ENCODE assay signal across 9 cellular contexts in genomic region chr12:127485528-127485927, GRCh38.
A peak's percentile ranks its signal among the peaks of the same experiment; 100 is the strongest.
DNase-seq lines count a peak whose midpoint lies in the region; ATAC-seq lines count a peak whose summit lies in the region.
"Had no signal": no experiment of that assay in that cellular context is flagged by ENCODE, and none has a peak within 500 bp of the region (broad histone marks: within the 10 kb centered on the region; RNA-seq: fewer than 3 reads in every experiment).

No MANE protein-coding gene starts in this region.

- no peak overlapping the region for H3K56ac ChIP-seq in mesendoderm (ENCODE audit: low read length)

- no peak overlapping the region for H3K27ac ChIP-seq in mesendoderm (ENCODE audit: low read depth, low read length)

- no peak overlapping the region for H2BK15ac ChIP-seq in mesendoderm (replicated peaks; ENCODE audit: low read depth)

- H3K9me3 Mint-ChIP-seq in activated T-helper 2 cell treated with anti-CD3 and anti-CD28 coated beads, Interferon-gamma antibody, Interleukin-2, Interleukin-4, amounts not matched to agents 10 μg/mL and 5 μg/mL and 100 μg/mL, durations not matched to agents 14 hours and 24 hours and 36 hours: no peaks in the 10 kb centered on the region

- no peak overlapping the region for H3K4me3 ChIP-seq in mesendoderm (ENCODE audit: low read length)

- H3K4ac ChIP-seq in mesendoderm (ENCODE audit: low read depth, low read length): no peak overlapping the region

- no peak overlapping the region for H3K18ac ChIP-seq in mesendoderm (ENCODE audit: low read length)

- H3K36me3 ChIP-seq in mesendoderm (ENCODE audit: control insufficient read depth, insufficient read depth, low read length): no peaks in the 10 kb centered on the region

- no peaks in the 10 kb centered on the region for H3K27me3 ChIP-seq in mesendoderm (ENCODE audit: insufficient read depth, low read length, poor library complexity)

- no peaks in the 10 kb centered on the region for H3K36me3 Mint-ChIP-seq in activated T-helper 2 cell treated with anti-CD3 and anti-CD28 coated beads, Interferon-gamma antibody, Interleukin-2, Interleukin-4, amounts not matched to agents 10 μg/mL and 5 μg/mL and 100 μg/mL, durations not matched to agents 14 hours and 24 hours and 36 hours (ENCODE audit: low read depth)

- H3K9ac ChIP-seq in mesendoderm (ENCODE audit: low read length): no peak overlapping the region

- no peak overlapping the region for H4K8ac ChIP-seq in mesendoderm (ENCODE audit: low read depth, low read length)

- H3K4me3 Mint-ChIP-seq in activated T-helper 2 cell treated with anti-CD3 and anti-CD28 coated beads, Interferon-gamma antibody, Interleukin-2, Interleukin-4, amounts not matched to agents 10 μg/mL and 5 μg/mL and 100 μg/mL, durations not matched to agents 14 hours and 24 hours and 36 hours (ENCODE audit: low read depth): no peak overlapping the region

- no peak overlapping the region for H4K5ac ChIP-seq in mesendoderm (ENCODE audit: low read length)

- DNase-seq in EL (peak; percentile 90), HS-5 (ENCODE audit: low read depth) (peak; percentile 75), mesendoderm (peak; percentile 40), D341Med (ENCODE audit: low spot score) (no peak), GDM1 (lab: John Stamatoyannopoulos, UW) (no peak)
- DNase-seq in activated T-helper 2 cell treated with anti-CD3 and anti-CD28 coated beads, Interferon-gamma antibody, Interleukin-2, Interleukin-4, amounts not matched to agents 10 μg/mL and 5 μg/mL and 100 μg/mL, durations not matched to agents 14 hours and 24 hours and 36 hours (ENCODE audit: low spot score): peak; percentile 14
- DNase-seq: cortex of kidney had no signal

- no peak overlapping the region for H3K23ac ChIP-seq in mesendoderm (ENCODE audit: low read length)

- ATAC-seq in HG03520 (IDR thresholded peaks at IDR 0.05; ENCODE audit: unreplicated experiment) (no peak), GM19328 (IDR thresholded peaks at IDR 0.05; ENCODE audit: unreplicated experiment) (no peak)

- no peaks in the 10 kb centered on the region for H3K27me3 Mint-ChIP-seq in activated T-helper 2 cell treated with anti-CD3 and anti-CD28 coated beads, Interferon-gamma antibody, Interleukin-2, Interleukin-4, amounts not matched to agents 10 μg/mL and 5 μg/mL and 100 μg/mL, durations not matched to agents 14 hours and 24 hours and 36 hours (ENCODE audit: low read depth)

- H3K4me2 ChIP-seq in mesendoderm (ENCODE audit: low read length): no peak overlapping the region

- peaks cover 10% of the 10 kb centered on the region for H3K4me1 Mint-ChIP-seq in activated T-helper 2 cell treated with anti-CD3 and anti-CD28 coated beads, Interferon-gamma antibody, Interleukin-2, Interleukin-4, amounts not matched to agents 10 μg/mL and 5 μg/mL and 100 μg/mL, durations not matched to agents 14 hours and 24 hours and 36 hours (ENCODE audit: low read depth)

- no peak overlapping the region for H2AK5ac ChIP-seq in mesendoderm (ENCODE audit: low read length)

- no peaks in the 10 kb centered on the region for H3K79me2 ChIP-seq in mesendoderm (ENCODE audit: control insufficient read depth, insufficient read depth, low read length)

- no peak overlapping the region for H2BK5ac ChIP-seq in mesendoderm (ENCODE audit: low read length)

- no CpG with 5 or more reads among the region's 4 CpGs for WGBS in mesendoderm (ENCODE audit: extremely low coverage, insufficient coverage, low lambda C conversion rate)

- no peak overlapping the region for H2BK120ac ChIP-seq in mesendoderm (ENCODE audit: low read depth, low read length)

- no peak overlapping the region for H3K27ac Mint-ChIP-seq in activated T-helper 2 cell treated with anti-CD3 and anti-CD28 coated beads, Interferon-gamma antibody, Interleukin-2, Interleukin-4, amounts not matched to agents 10 μg/mL and 5 μg/mL and 100 μg/mL, durations not matched to agents 14 hours and 24 hours and 36 hours

- no peaks in the 10 kb centered on the region for H3K4me1 ChIP-seq in mesendoderm (ENCODE audit: control insufficient read depth, low read depth, low read length)

- H3K79me1 ChIP-seq in mesendoderm (ENCODE audit: low read length): no peaks in the 10 kb centered on the region

- intact Hi-C loops in activated T-helper 2 cell treated with anti-CD3 and anti-CD28 coated beads, Interferon-gamma antibody, Interleukin-2, Interleukin-4, amounts not matched to agents 10 μg/mL and 5 μg/mL and 100 μg/mL, durations not matched to agents 14 hours and 24 hours and 36 hours (cut with micrococcal nuclease): loop anchor here (1.0 to 2.0 kb wide), 2 partner anchors 73 to 192 kb away; no protein-coding TSS in a partner anchor

Comparison
In these comparisons a context has a peak if more than half of its experiments do, and no peak if none do; other contexts are left out.
1. DNase-seq: peak in EL (single experiment), HS-5 (single experiment), activated T-helper 2 cell treated with anti-CD3 and anti-CD28 coated beads, Interferon-gamma antibody, Interleukin-2, Interleukin-4, amounts not matched to agents 10 μg/mL and 5 μg/mL and 100 μg/mL, durations not matched to agents 14 hours and 24 hours and 36 hours (single experiment) and mesendoderm (single experiment); none in D341Med (single experiment) and GDM1 (single experiment).